In the genomic region with DNA sequence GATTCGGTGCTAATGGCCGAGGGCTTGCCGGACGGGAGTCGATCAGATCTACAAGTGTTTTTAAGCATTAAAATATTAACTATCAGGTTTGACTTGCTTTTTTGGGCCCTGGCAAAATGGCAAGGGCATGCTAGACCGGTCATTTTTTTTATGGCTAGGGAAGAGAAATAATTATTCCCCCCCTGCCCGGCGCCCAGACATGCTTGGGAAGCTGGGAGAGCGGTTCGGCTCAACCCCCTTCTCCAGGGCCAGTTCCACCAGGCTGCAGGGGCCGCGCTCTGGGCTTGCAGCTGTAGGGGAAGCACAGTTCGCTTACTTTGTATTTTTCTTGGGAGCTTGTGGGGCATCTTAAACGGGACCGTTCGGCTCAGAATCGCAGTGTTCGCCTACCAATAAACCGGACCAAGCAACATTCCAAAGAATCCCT, we compare ENCODE assay signal across 8 cellular contexts. TPM values are rescaled to one million over a fixed set of nuclear protein-coding genes. Genes with fewer than 3 reads are reported as not detected.
DNase-seq lines count a peak whose midpoint lies in the region; ATAC-seq, FAIRE-seq and TF ChIP-seq lines count a peak whose summit lies in the region.

No MANE protein-coding gene starts in this region.

- peak overlapping the region; percentile 90 to 92 for H3K27ac ChIP-seq in ascending aorta

- H3K4me3 ChIP-seq in HAP-1 (peak overlapping the region; percentile 62), ascending aorta (peak overlapping the region; percentile 81 to 83), skeletal muscle satellite cell (ENCODE audit: low read length) (peak overlapping the region; percentile 94)

- H3K9ac ChIP-seq in skeletal muscle satellite cell (ENCODE audit: low read depth, low read length): peak overlapping the region; percentile 98

- no peak for TF ChIP-seq POLR2A in H54 (IDR thresholded peaks at IDR 0.05; ENCODE audit: low read depth, low read length)

- intact Hi-C loops in ascending aorta (cut with DNase I): loop anchor here (2.0 to 10.0 kb wide), 5 partner anchors 49 to 432 kb away; no protein-coding TSS in a partner anchor

- peaks cover 36% of the 10 kb centered on the region for H3K4me1 ChIP-seq in HAP-1
- H3K4me1 ChIP-seq in ascending aorta: peaks cover 0 to 34% of the 10 kb centered on the region in 2 donors
- H3K4me1 ChIP-seq in skeletal muscle satellite cell (ENCODE audit: control insufficient read depth, insufficient read depth, low read length): peaks cover 44% of the 10 kb centered on the region

- no peaks in the 10 kb centered on the region for H3K36me3 ChIP-seq in HAP-1 (replicated peaks)
- H3K36me3 ChIP-seq in ascending aorta: no peaks in the 10 kb centered on the region
- H3K36me3 ChIP-seq in skeletal muscle satellite cell (ENCODE audit: insufficient read depth, low read length): no peaks in the 10 kb centered on the region

- peak overlapping the region; percentile 94 for H3K4me2 ChIP-seq in skeletal muscle satellite cell (ENCODE audit: low read length)

- TF ChIP-seq CTCF in ascending aorta (IDR thresholded peaks at IDR 0.05): no peak

- H3K9me3 ChIP-seq in HAP-1 (no peaks in the 10 kb centered on the region), ascending aorta (no peaks in the 10 kb centered on the region), skeletal muscle satellite cell (replicated peaks; ENCODE audit: low read length) (no peaks in the 10 kb centered on the region)

- ATAC-seq in HG03565 (IDR thresholded peaks at IDR 0.05; ENCODE audit: unreplicated experiment): no peak

- FAIRE-seq in H54 (lab: Jason Lieb, UNC): no peak

- in situ Hi-C loops in HAP-1 (cut with MboI; ENCODE audit: low sequenced_read_pairs): no loop called here

- DNase-seq in HAP-1 (ENCODE audit: low spot score in 2 of 2) (peak in 1 of 2 experiments; percentile 55), ascending aorta (ENCODE audit: low spot score in 2 of 2) (peak in 1 of 2 donors; percentile 69), iris pigment epithelial cell (ENCODE audit: low read depth) (peak; percentile 50), H54 (ENCODE audit: insufficient read length, low spot score) (no peak), SIG-M5 (lab: John Stamatoyannopoulos, UW) (no peak)
- no peak for DNase-seq in activated naive CD4-positive, alpha-beta T cell treated with anti-CD3 and anti-CD28 coated beads, Interleukin-2, amount 50 U/mL, for 16 hours

- no peaks in the 10 kb centered on the region for H3K27me3 ChIP-seq in HAP-1 (ENCODE audit: low read depth)
- H3K27me3 ChIP-seq in ascending aorta: no peaks in the 10 kb centered on the region
- H3K27me3 ChIP-seq in skeletal muscle satellite cell (ENCODE audit: control insufficient read depth, insufficient read depth, low read length): no peaks in the 10 kb centered on the region

RNA-seq across cellular contexts. Expression of gene TCF7L2, which starts 3.0 kb away (rescaled TPM):
- total RNA-seq in ascending aorta: 8.2 TPM
- 3.9 and 4.8 TPM in 2 replicates for total RNA-seq in skeletal muscle satellite cell (2012; rRNA removed)
